ENCODE assay signal across 17 cellular contexts in genomic region chr2:37992631-37993030, GRCh38.
"Had no signal": no experiment of that assay in that cellular context is flagged by ENCODE, and none has a peak within 500 bp of the region (broad histone marks: within the 10 kb centered on the region; RNA-seq: fewer than 3 reads in every experiment).

No MANE protein-coding gene starts in this region.

- ATAC-seq: left lung; mucosa of descending colon; natural killer cell treated with Interleukin-12 subunit alpha and Interleukin-12 subunit beta and Interleukin-15 and Interleukin-18, amount 100 ng/mL, for 72 hours; stimulated activated memory B cell treated with anti-CD40 and anti-IgM and Interleukin-4, amounts not matched to agents 10 μg/mL and 1 μg/mL and 100 μg/mL, for 72 hours; stimulated activated naive CD8-positive, alpha-beta T cell treated with anti-CD3 and anti-CD28 coated beads, Interleukin-15, Interleukin-2, amounts not matched to agents 100 U/mL and 50 U/mL, for 24 hours had no signal

- H3K9me3 ChIP-seq: left lung, mucosa of descending colon, right atrium auricular region, sigmoid colon, spleen, testis, tibial artery had no signal

- H3K4me1 ChIP-seq: left lung, neural progenitor cell, parathyroid adenoma, right atrium auricular region, spleen, testis, tibial artery had no signal

- DNase-seq: dorsolateral prefrontal cortex; effector CD4-positive, alpha-beta T cell; mucosa of descending colon; naive B cell; sigmoid colon; spleen; stimulated activated CD4-positive, alpha-beta T cell treated with anti-CD3 and anti-CD28 coated beads, Interleukin-4, amount 100 ng/mL, for 4 hours; stimulated activated naive CD8-positive, alpha-beta T cell treated with anti-CD3 and anti-CD28 coated beads, Interleukin-15, Interleukin-2, amounts not matched to agents 100 U/mL and 50 U/mL, for 24 hours; substantia nigra; testis; tibial artery had no signal

- H3K27me3 ChIP-seq: dorsolateral prefrontal cortex, left lung, neural progenitor cell, right atrium auricular region, sigmoid colon, spleen, testis, tibial artery had no signal

- H3K27ac ChIP-seq: dorsolateral prefrontal cortex, left lung, neural progenitor cell, parathyroid adenoma, right atrium auricular region, sigmoid colon, spleen, testis, tibial artery had no signal

- H3K4me2 ChIP-seq: neural progenitor cell had no signal

- H3K79me2 ChIP-seq: parathyroid adenoma had no signal

- H2AFZ ChIP-seq: neural progenitor cell, parathyroid adenoma had no signal

- H3K36me3 ChIP-seq: neural progenitor cell, right atrium auricular region, sigmoid colon, tibial artery had no signal

- H3K4me3 ChIP-seq: dorsolateral prefrontal cortex, left lung, mucosa of descending colon, neural progenitor cell, right atrium auricular region, sigmoid colon, spleen, testis, tibial artery had no signal
